Comparison of ENCODE assay signal across 8 cellular contexts in the genomic region with DNA sequence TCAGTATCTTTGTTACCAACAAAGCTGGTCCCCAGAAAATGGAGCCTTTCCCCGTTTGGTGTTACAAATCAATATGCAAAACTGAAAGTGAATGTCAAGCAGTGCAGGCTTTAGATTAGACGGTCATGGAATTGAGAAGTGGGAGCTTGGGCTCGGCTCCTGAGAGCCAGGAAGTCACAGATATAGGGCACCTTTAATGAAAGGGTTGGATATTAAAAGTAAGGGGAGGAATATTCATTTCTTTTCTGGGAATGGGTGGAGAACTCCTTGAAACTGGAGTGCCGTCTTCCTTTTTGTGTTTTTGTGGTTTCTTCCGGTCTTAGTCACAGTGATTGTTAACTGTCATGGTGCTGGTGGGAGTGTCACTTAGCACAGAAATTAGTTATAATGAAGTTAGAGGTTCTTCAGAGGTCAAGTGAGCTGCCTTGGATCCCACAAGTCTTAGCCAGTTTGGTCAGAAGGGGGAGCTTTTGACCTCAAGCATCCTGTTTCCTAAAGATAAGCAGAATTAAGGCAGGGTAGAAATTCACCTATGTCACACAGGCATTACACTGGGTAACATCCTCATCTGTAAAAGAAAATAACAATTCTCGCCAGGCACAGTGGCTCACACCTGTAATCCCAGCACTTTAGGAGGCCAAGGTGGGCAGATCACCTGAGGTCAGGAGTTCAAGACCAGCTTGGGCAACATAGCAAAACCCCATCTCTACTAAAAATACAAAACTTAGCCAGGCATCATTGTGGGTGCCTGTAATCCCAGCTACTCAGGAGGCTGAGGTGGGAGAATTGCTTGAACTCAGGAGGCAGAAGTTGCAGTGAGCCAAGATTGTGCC. TPM values are rescaled to one million over a fixed set of nuclear protein-coding genes. Genes with fewer than 3 reads are reported as not detected.
A peak's percentile ranks its signal among the peaks of the same experiment; 100 is the strongest.
DNase-seq lines count a peak whose midpoint lies in the region; ATAC-seq and TF ChIP-seq lines count a peak whose summit lies in the region.

No MANE protein-coding gene starts in this region.

- peak; percentile 67 for TF ChIP-seq CTCF in GM10266 (IDR thresholded peaks at IDR 0.05; ENCODE audit: control insufficient read depth, insufficient read depth, low read depth, missing control alignments)

- H3K4me1 Mint-ChIP-seq in activated naive CD8-positive, alpha-beta T cell treated with anti-CD3 and anti-CD28 coated beads for 36 hours: peaks cover 32% of the 10 kb centered on the region
- H3K4me1 Mint-ChIP-seq in stimulated activated naive B cell treated with anti-CD40 and anti-IgM and Interleukin-4, amounts not matched to agents 10 μg/mL and 1 μg/mL and 100 μg/mL, for 72 hours: peaks cover 32 to 56% of the 10 kb centered on the region in 2 donors

- peaks cover 10% of the 10 kb centered on the region for H3K36me3 Mint-ChIP-seq in activated naive CD8-positive, alpha-beta T cell treated with anti-CD3 and anti-CD28 coated beads for 36 hours
- H3K36me3 Mint-ChIP-seq in stimulated activated naive B cell treated with anti-CD40 and anti-IgM and Interleukin-4, amounts not matched to agents 10 μg/mL and 1 μg/mL and 100 μg/mL, for 72 hours: peaks cover 3 to 4% of the 10 kb centered on the region in 2 donors

- no peak for DNase-seq in GM10266 (ENCODE audit: extremely low spot score)
- peak; percentile 98 for DNase-seq in OCI-M1 (lab: John Stamatoyannopoulos, UW)
- peak; percentile 68 for DNase-seq in activated naive CD8-positive, alpha-beta T cell treated with anti-CD3 and anti-CD28 coated beads for 36 hours
- peak; percentile 47 for DNase-seq in iris pigment epithelial cell (ENCODE audit: low read depth)
- peak; percentile 63 for DNase-seq in stimulated activated naive B cell treated with anti-CD40 and anti-IgM and Interleukin-4, amounts not matched to agents 10 μg/mL and 1 μg/mL and 100 μg/mL, for 72 hours
- DNase-seq in NCI-H526 (lab: John Stamatoyannopoulos, UW): no peak
- no peak for DNase-seq in amniotic stem cell (lab: John Stamatoyannopoulos, UW)

- no peaks in the 10 kb centered on the region for H3K27me3 Mint-ChIP-seq in activated naive CD8-positive, alpha-beta T cell treated with anti-CD3 and anti-CD28 coated beads for 36 hours
- H3K27me3 Mint-ChIP-seq in stimulated activated naive B cell treated with anti-CD40 and anti-IgM and Interleukin-4, amounts not matched to agents 10 μg/mL and 1 μg/mL and 100 μg/mL, for 72 hours: no peaks in the 10 kb centered on the region

- peaks cover 9% of the 10 kb centered on the region for H3K9me3 Mint-ChIP-seq in activated naive CD8-positive, alpha-beta T cell treated with anti-CD3 and anti-CD28 coated beads for 36 hours
- peaks cover 4% of the 10 kb centered on the region in 2 donors for H3K9me3 Mint-ChIP-seq in stimulated activated naive B cell treated with anti-CD40 and anti-IgM and Interleukin-4, amounts not matched to agents 10 μg/mL and 1 μg/mL and 100 μg/mL, for 72 hours

- H3K4me3 Mint-ChIP-seq in activated naive CD8-positive, alpha-beta T cell treated with anti-CD3 and anti-CD28 coated beads for 36 hours: peak overlapping the region; percentile 83
- H3K4me3 Mint-ChIP-seq in stimulated activated naive B cell treated with anti-CD40 and anti-IgM and Interleukin-4, amounts not matched to agents 10 μg/mL and 1 μg/mL and 100 μg/mL, for 72 hours: peak overlapping the region; percentile 81 to 84

- peak overlapping the region; percentile 97 for H3K27ac Mint-ChIP-seq in activated naive CD8-positive, alpha-beta T cell treated with anti-CD3 and anti-CD28 coated beads for 36 hours
- H3K27ac Mint-ChIP-seq in stimulated activated naive B cell treated with anti-CD40 and anti-IgM and Interleukin-4, amounts not matched to agents 10 μg/mL and 1 μg/mL and 100 μg/mL, for 72 hours: peak overlapping the region; percentile 98

- peak; percentile 41 for ATAC-seq in HG02571 (IDR thresholded peaks at IDR 0.05; ENCODE audit: unreplicated experiment)
- peak; percentile 69 to 73 for ATAC-seq in stimulated activated naive B cell treated with anti-CD40 and anti-IgM and Interleukin-4, amounts not matched to agents 10 μg/mL and 1 μg/mL and 100 μg/mL, for 72 hours (replicated peaks)

RNA-seq across cellular contexts. Expression of a gene that starts 9.6 kb away (rescaled TPM):
- 1,000 to 10,000 TPM; 1,196 to 1,277 TPM for total RNA-seq in activated naive CD8-positive, alpha-beta T cell treated with anti-CD3 and anti-CD28 coated beads for 36 hours

RNA-seq across cellular contexts. Expression of a gene that starts 33.0 kb away (rescaled TPM):
- not detected for total RNA-seq in activated naive CD8-positive, alpha-beta T cell treated with anti-CD3 and anti-CD28 coated beads for 36 hours

RNA-seq across cellular contexts. Expression of a gene that starts 54.7 kb away (rescaled TPM):
- not detected for total RNA-seq in activated naive CD8-positive, alpha-beta T cell treated with anti-CD3 and anti-CD28 coated beads for 36 hours

RNA-seq across cellular contexts. Expression of a gene that starts 55.3 kb away (rescaled TPM):
- under 1 TPM in 1 of 2 experiments, not detected in 1; 0.08 TPM for total RNA-seq in activated naive CD8-positive, alpha-beta T cell treated with anti-CD3 and anti-CD28 coated beads for 36 hours

Comparison
In these comparisons a context has a peak if more than half of its experiments do, and no peak if none do; other contexts are left out.
1. DNase-seq: peak in OCI-M1 (single experiment), activated naive CD8-positive, alpha-beta T cell treated with anti-CD3 and anti-CD28 coated beads for 36 hours (single experiment), iris pigment epithelial cell (single experiment) and stimulated activated naive B cell treated with anti-CD40 and anti-IgM and Interleukin-4, amounts not matched to agents 10 μg/mL and 1 μg/mL and 100 μg/mL, for 72 hours (single experiment); none in GM10266 (single experiment), NCI-H526 (0 of 2) and amniotic stem cell (single experiment).